Comparison of ENCODE assay signal across 12 cellular contexts in the genomic region with DNA sequence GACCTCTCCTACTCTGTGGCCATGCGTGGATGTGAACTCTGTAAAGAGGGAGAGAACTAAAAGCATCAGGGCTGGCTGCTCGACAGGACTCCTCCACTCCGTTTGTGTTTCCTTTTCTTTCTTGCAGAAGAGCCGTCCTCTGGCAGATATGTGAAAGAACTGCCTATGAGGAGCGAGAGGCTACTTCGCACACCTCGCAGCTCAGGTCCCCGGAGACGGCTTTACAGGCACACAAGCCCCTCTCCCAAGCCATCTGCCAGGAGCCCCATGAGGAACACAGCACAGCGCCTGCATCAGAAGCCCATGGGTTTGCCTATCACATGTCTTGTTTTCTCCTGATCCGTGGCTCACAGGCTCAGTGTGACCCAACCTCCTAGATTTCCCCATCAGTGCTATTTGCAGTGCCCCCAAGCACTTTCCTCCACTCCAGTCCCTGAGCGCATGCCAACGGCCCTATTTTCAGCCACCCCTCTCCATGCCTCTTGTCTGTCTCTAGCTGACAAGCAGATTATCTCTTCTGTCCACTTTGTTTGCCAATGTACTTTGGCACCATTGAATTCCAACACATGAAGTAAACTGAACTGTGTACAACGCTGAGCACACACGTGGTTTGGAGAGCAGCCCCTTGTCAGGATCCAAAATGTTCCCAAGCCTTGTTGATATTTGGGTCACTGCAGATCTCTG.
A peak's percentile ranks its signal among the peaks of the same experiment; 100 is the strongest.
DNase-seq lines count a peak whose midpoint lies in the region; ATAC-seq and TF ChIP-seq lines count a peak whose summit lies in the region.
"Had no signal": no experiment of that assay in that cellular context is flagged by ENCODE, and none has a peak within 500 bp of the region (broad histone marks: within the 10 kb centered on the region; RNA-seq: fewer than 3 reads in every experiment).

No MANE protein-coding gene starts in this region.

- WGBS in heart right ventricle, 2 donors, result 41 to 47% methylated on average over 15 of the region's 15 CpGs

- intact Hi-C loops in heart right ventricle (cut with DNase I), result loop anchor here in 8 of 10 donors (1.0 to 10.0 kb wide), 15 partner anchors 23 to 1467 kb away; a partner anchor contains a TSS
- intact Hi-C loops in posterior vena cava (cut with DNase I), result loop anchor here in 1 of 2 donors (5.0 kb wide), 1 partner anchor 106 kb away; no protein-coding TSS in a partner anchor

- no peaks in the 10 kb centered on the region for H3K4me1 Mint-ChIP-seq in immature natural killer cell
- H3K4me1 Mint-ChIP-seq: WTC11 had no signal

- H3K9me3 ChIP-seq in heart right ventricle, result no peaks in the 10 kb centered on the region

- peak; percentile 37 for DNase-seq in AG10803 (ENCODE audit: low read depth)
- DNase-seq in heart right ventricle, result peak; percentile 83
- DNase-seq in posterior vena cava (ENCODE audit: low spot score), result peak; percentile 86
- no peak for DNase-seq in iPS-NIHi7 (ENCODE audit: extremely low spot score)
- DNase-seq in immature natural killer cell, result no peak
- DNase-seq: activated naive CD4-positive, alpha-beta T cell treated with Interleukin-2 at 50 U/mL for 16 hours; AML-193; stimulated activated CD4-positive, alpha-beta T cell treated with anti-CD3 and anti-CD28 coated beads, Interleukin-1b, Interleukin-23, amount 100 ng/mL, for 48 hours had no signal

- ATAC-seq in SK-N-SH treated with all-trans-retinoic acid at 6 μM for 48 hours, result no peak
- peak; percentile 71 to 95 (median 81) for ATAC-seq in heart right ventricle
- no peak for ATAC-seq in GM19023 (IDR thresholded peaks at IDR 0.05; ENCODE audit: unreplicated experiment)
- no peak for ATAC-seq in GM19467 (IDR thresholded peaks at IDR 0.05; ENCODE audit: unreplicated experiment)
- ATAC-seq: WTC11 had no signal

- H3K4me3 ChIP-seq in AG10803 (ENCODE audit: low read length) (peak overlapping the region; percentile 10; the same call in 1 of the 2 replicates), heart right ventricle (peak overlapping the region in 6 of 10 donors; percentile 2 to 35 (median 18))

- H3K4me1 ChIP-seq in heart right ventricle, result peaks cover 0 to 52% (median 36%) of the 10 kb centered on the region in 9 donors

- H3K27me3 Mint-ChIP-seq in immature natural killer cell (ENCODE audit: low read depth in 3 of 3), result peaks cover 0 to 12% (median 4%) of the 10 kb centered on the region in 3 donors

- peak overlapping the region; percentile 87 to 96 (median 92) for H3K27ac ChIP-seq in heart right ventricle

- H3K36me3 ChIP-seq in heart right ventricle, result no peaks in the 10 kb centered on the region

- no peaks in the 10 kb centered on the region for H3K36me3 Mint-ChIP-seq in immature natural killer cell
- H3K36me3 Mint-ChIP-seq: WTC11 had no signal

- H3K27me3 ChIP-seq in heart right ventricle, result no peaks in the 10 kb centered on the region

- H3K4me3 Mint-ChIP-seq in immature natural killer cell, result no peak overlapping the region
- H3K4me3 Mint-ChIP-seq: WTC11 had no signal

- no peak for TF ChIP-seq CTCF in AG10803 (conservative IDR thresholded peaks at IDR 0.05; ENCODE audit: low read length)
- no peak for TF ChIP-seq CTCF in heart right ventricle (IDR thresholded peaks at IDR 0.05)

- H3K9me3 Mint-ChIP-seq in immature natural killer cell, result no peaks in the 10 kb centered on the region
- H3K9me3 Mint-ChIP-seq: WTC11 had no signal

- no peak overlapping the region for H3K27ac Mint-ChIP-seq in immature natural killer cell
- H3K27ac Mint-ChIP-seq: WTC11 had no signal

TF ChIP-seq in SK-N-SH treated with all-trans-retinoic acid at 6 μM for 48 hours, 23 proteins besides CTCF, POLR2A, EP300 and RAD21:
- TF ChIP-seq ZNF8 (CRISPR knock-in tag; IDR thresholded peaks at IDR 0.05) (no peak), GLIS3 (CRISPR knock-in tag; IDR thresholded peaks at IDR 0.05) (no peak), CSDC2 (CRISPR knock-in tag; IDR thresholded peaks at IDR 0.05) (0 out of 2 replicates have a peak, but pooled peaks have one; percentile 59), ZFP3 (CRISPR knock-in tag; IDR thresholded peaks at IDR 0.05) (no peak), SNAI2 (CRISPR knock-in tag; IDR thresholded peaks at IDR 0.05) (no peak)
- TF ChIP-seq, protein P1, sequence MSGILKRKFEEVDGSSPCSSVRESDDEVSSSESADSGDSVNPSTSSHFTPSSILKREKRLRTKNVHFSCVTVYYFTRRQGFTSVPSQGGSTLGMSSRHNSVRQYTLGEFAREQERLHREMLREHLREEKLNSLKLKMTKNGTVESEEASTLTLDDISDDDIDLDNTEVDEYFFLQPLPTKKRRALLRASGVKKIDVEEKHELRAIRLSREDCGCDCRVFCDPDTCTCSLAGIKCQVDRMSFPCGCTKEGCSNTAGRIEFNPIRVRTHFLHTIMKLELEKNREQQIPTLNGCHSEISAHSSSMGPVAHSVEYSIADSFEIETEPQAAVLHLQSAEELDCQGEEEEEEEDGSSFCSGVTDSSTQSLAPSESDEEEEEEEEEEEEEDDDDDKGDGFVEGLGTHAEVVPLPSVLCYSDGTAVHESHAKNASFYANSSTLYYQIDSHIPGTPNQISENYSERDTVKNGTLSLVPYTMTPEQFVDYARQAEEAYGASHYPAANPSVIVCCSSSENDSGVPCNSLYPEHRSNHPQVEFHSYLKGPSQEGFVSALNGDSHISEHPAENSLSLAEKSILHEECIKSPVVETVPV (CRISPR knock-in tag; IDR thresholded peaks at IDR 0.05), result no peak

Comparison
In these comparisons a context has a peak if more than half of its experiments do, and no peak if none do; other contexts are left out.
1. DNase-seq: peak in AG10803 (single experiment), heart right ventricle (2 of 2) and posterior vena cava (single experiment); none in iPS-NIHi7 (single experiment) and immature natural killer cell (0 of 3).
2. ATAC-seq: peak in heart right ventricle (8 of 8); none in SK-N-SH treated with all-trans-retinoic acid at 6 μM for 48 hours (single experiment), GM19023 (single experiment) and GM19467 (single experiment).